In genomic region chr7:142188846-142189245, GRCh38 we compare ENCODE assay signal across 10 cellular contexts.
DNase-seq lines count a peak whose midpoint lies in the region; ATAC-seq and TF ChIP-seq lines count a peak whose summit lies in the region.
"Had no signal": no experiment of that assay in that cellular context is flagged by ENCODE, and none has a peak within 500 bp of the region (broad histone marks: within the 10 kb centered on the region; RNA-seq: fewer than 3 reads in every experiment).

No MANE protein-coding gene starts in this region.

- DNase-seq in DMS114 treated with DMSO at 0.1 percent for 48 hours (lab: John Stamatoyannopoulos, UW; ENCODE audit: unreplicated experiment) (peak; percentile 32), LNCaP clone FGC (ENCODE audit: low read depth) (no peak), astrocyte of the spinal cord (ENCODE audit: low read depth, low spot score) (peak; percentile 32), medulla oblongata (ENCODE audit: extremely low spot score) (peak; percentile 20)
- DNase-seq: GOT3; stimulated activated CD4-positive, alpha-beta T cell treated with anti-CD3 and anti-CD28 coated beads, Interleukin-2, amount 100 ng/mL, for 24 hours had no signal

- TF ChIP-seq CTCF in LNCaP clone FGC (IDR thresholded peaks at IDR 0.05; ENCODE audit: control insufficient read depth, extremely low read depth, insufficient read depth) (peak; percentile 64), astrocyte of the spinal cord (IDR thresholded peaks at IDR 0.05; ENCODE audit: low read depth, low read length) (peak; percentile 23)

- in situ Hi-C loops in astrocyte of the spinal cord (cut with HindIII; ENCODE audit: low sequenced_read_pairs): no loop called here

- no peak overlapping the region for H3K4me3 ChIP-seq in LNCaP clone FGC (ENCODE audit: low read depth, low read length)
- no peak overlapping the region for H3K4me3 ChIP-seq in astrocyte of the spinal cord (ENCODE audit: low read depth, low read length)

- TF ChIP-seq POLR2A in GM18505 (IDR thresholded peaks at IDR 0.05; ENCODE audit: borderline replicate concordance, extremely low read depth, insufficient read depth, insufficient read length): no peak

- ATAC-seq in GM21381 (IDR thresholded peaks at IDR 0.05; ENCODE audit: unreplicated experiment) (no peak), GM18520 (IDR thresholded peaks at IDR 0.05; ENCODE audit: unreplicated experiment) (no peak), GM18505 (IDR thresholded peaks at IDR 0.05; ENCODE audit: unreplicated experiment) (no peak), HG02973 (IDR thresholded peaks at IDR 0.05; ENCODE audit: unreplicated experiment) (no peak)
